Comparison of ENCODE assay signal across 10 cellular contexts in the genomic region with DNA sequence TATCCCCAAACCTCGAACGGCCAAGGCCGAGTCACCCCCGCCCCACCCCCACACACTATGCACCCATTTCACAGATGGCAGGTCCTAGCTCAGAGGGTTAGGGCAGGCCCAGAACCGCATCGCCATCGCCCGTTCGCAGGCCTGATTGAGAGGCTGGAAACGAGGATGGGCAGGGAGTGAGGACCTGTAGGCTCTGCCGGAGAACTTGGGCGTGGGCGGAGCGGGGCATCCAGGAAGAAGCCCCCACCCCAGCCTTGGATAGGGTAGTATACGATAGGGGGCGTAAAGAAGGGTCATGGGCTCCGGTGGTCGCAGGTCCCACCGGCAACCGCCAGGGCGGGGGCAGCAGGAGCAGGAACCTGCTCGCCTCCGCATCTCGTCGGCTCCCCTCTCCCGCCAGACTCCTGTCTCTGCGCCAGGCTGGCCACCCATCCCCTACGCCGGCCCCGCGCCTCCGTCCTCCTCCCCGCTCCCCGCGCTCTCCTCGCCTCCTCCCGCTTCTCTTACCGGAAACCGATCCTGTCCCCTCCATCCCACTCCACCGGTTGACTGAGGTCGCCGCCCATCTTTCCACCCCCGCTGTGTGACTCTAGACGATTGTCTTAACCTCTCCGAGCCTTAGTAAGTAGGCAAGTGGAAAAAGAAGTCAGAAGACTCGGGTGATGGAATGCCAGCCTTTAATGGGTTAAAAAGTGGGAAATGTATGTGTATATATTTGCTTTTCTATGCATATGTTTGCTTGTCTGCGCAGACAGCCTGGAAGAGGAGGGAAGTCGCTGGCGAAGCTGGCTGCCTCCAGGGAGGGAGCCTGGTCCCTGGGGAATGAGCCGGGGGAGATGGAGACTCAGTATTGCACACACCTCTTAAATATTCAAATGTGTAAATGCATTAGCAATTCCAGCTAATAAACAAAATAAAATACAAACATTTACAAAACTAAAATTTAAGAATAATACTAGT. TPM values are rescaled to one million over a fixed set of nuclear protein-coding genes. Genes with fewer than 3 reads are reported as not detected.
A peak's percentile ranks its signal among the peaks of the same experiment; 100 is the strongest.
DNase-seq lines count a peak whose midpoint lies in the region; TF ChIP-seq lines count a peak whose summit lies in the region.
"Had no signal": no experiment of that assay in that cellular context is flagged by ENCODE, and none has a peak within 500 bp of the region (broad histone marks: within the 10 kb centered on the region; RNA-seq: fewer than 3 reads in every experiment).

No MANE protein-coding gene starts in this region.

- peaks cover 61% of the 10 kb centered on the region for H3K27me3 Mint-ChIP-seq in progenitor cell of endocrine pancreas

- no peak overlapping the region for H3K4me3 ChIP-seq in foreskin fibroblast (ENCODE audit: low read depth in 1 of 2, low read length in 2 of 2)

- peak; percentile 39 for TF ChIP-seq CTCF in progenitor cell of endocrine pancreas (IDR thresholded peaks at IDR 0.05; ENCODE audit: unreplicated experiment)
- TF ChIP-seq CTCF in foreskin fibroblast (IDR thresholded peaks at IDR 0.05; ENCODE audit: low read depth, low read length): no peak

- no peaks in the 10 kb centered on the region for H3K9me3 Mint-ChIP-seq in progenitor cell of endocrine pancreas (ENCODE audit: low read depth)

- H3K36me3 Mint-ChIP-seq in progenitor cell of endocrine pancreas (ENCODE audit: insufficient read depth): no peaks in the 10 kb centered on the region

- H3K4me1 Mint-ChIP-seq in progenitor cell of endocrine pancreas (ENCODE audit: low read depth): peaks cover 9% of the 10 kb centered on the region

- no peak overlapping the region for H3K27ac Mint-ChIP-seq in progenitor cell of endocrine pancreas

- peak; percentile 22 for DNase-seq in NCI-H82 (lab: John Stamatoyannopoulos, UW)
- no peak for DNase-seq in NCI-H82 treated with DMSO at 0.1 percent for 48 hours (lab: John Stamatoyannopoulos, UW; ENCODE audit: unreplicated experiment)
- peak; percentile 76 for DNase-seq in NCI-H1694 (lab: John Stamatoyannopoulos, UW)
- DNase-seq in ecto neural progenitor cell (ENCODE audit: low spot score): peak; percentile 70
- DNase-seq in progenitor cell of endocrine pancreas (ENCODE audit: low spot score, unreplicated experiment): no peak
- DNase-seq in T1000 (lab: John Stamatoyannopoulos, UW): no peak
- DNase-seq in foreskin fibroblast: no peak
- DNase-seq in stimulated activated naive CD4-positive, alpha-beta T cell treated with Interleukin-2 at 50 U/mL for 16 hours (lab: John Stamatoyannopoulos, UW): no peak
- DNase-seq: activated CD4-positive, CD25-positive, alpha-beta regulatory T cell treated with anti-CD3 and anti-CD28 coated beads, Interleukin-2, amount 50 U/mL, for 72 hours had no signal

- H3K4me3 Mint-ChIP-seq in progenitor cell of endocrine pancreas (ENCODE audit: low read depth): no peak overlapping the region

RNA-seq across cellular contexts. Expression of a gene that starts 52.8 kb away (rescaled TPM):
- total RNA-seq in progenitor cell of endocrine pancreas: not detected in 2 replicates
- total RNA-seq: epithelial cell of proximal tubule had no signal

Comparison
In these comparisons a context has a peak if more than half of its experiments do, and no peak if none do; other contexts are left out.
1. DNase-seq: peak in NCI-H82 (single experiment), NCI-H1694 (single experiment) and ecto neural progenitor cell (single experiment); none in NCI-H82 treated with DMSO at 0.1 percent for 48 hours (single experiment), progenitor cell of endocrine pancreas (single experiment), T1000 (single experiment), foreskin fibroblast (0 of 2) and stimulated activated naive CD4-positive, alpha-beta T cell treated with Interleukin-2 at 50 U/mL for 16 hours (single experiment).